In the genomic region with DNA sequence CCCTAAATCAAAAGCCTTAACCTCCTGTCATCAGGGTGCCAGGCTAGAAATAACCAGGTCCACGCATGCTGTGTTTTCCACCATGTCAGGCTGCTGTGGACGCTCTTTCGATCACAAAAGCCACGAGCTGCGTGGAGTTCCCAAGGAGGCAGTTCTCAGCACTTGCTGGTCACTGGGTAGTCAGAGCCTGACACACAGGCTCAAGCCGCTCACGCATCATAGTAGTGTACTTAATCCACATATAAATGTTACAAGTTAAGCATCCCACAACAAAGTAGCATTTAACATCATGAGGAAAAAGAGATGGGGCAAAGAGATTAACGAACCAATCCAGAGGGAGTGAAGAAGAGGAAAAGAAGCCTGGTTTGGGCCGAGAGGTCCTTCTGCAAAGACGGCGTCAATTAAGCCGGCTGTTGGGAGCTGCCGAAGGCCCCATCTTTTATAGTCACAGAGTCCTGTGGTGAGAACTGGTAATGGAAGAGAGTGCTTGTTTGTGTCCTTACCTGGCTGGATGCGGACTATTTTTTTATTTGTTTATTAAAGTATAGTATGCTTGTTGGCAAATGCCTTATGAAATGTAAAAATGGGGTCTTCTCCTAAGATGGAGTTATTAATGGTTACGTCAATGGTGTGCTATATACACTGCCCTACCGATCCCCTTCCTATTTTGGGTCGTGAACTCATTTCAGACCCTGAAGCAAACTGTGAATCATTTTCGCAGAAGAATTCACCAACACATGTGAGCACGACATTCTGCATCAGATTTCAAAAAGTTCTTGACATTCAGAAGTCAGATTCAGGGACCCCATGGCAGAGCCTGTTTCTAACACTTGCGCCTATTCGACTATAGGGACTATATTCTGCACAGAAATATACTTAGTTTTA, we compare ENCODE assay signal across 8 cellular contexts. TPM values are rescaled to one million over a fixed set of nuclear protein-coding genes. Genes with fewer than 3 reads are reported as not detected.
A peak's percentile ranks its signal among the peaks of the same experiment; 100 is the strongest.
DNase-seq lines count a peak whose midpoint lies in the region; ATAC-seq and TF ChIP-seq lines count a peak whose summit lies in the region.

No MANE protein-coding gene starts in this region.

- peaks cover 0 to 15% (median 0%) of the 10 kb centered on the region in 4 donors for H3K36me3 ChIP-seq in esophagus muscularis mucosa
- peaks cover 5% of the 10 kb centered on the region for H3K36me3 ChIP-seq in neuron (ENCODE audit: insufficient read depth, low read length)

- H3K4me1 Mint-ChIP-seq in Calu3 (ENCODE audit: low read depth, unreplicated experiment): peaks cover 19% of the 10 kb centered on the region

- CTCF ChIA-PET in Calu3 (lab: Charles Lee): interaction anchor here (0.6 to 1.0 kb wide), 6 partner anchors 62 to 1427 kb away, joined by 3 to 5 read pairs (median 4); no protein-coding TSS in a partner anchor

- H3K27me3 ChIP-seq in esophagus muscularis mucosa (no peaks in the 10 kb centered on the region), neuron (ENCODE audit: insufficient read depth, low read length) (no peaks in the 10 kb centered on the region)

- ATAC-seq in GM19324 (IDR thresholded peaks at IDR 0.05; ENCODE audit: low FRiP score, unreplicated experiment) (peak; percentile 6), HG03460 (IDR thresholded peaks at IDR 0.05; ENCODE audit: unreplicated experiment) (peak; percentile 12)

- TF ChIP-seq EP300 in esophagus muscularis mucosa (IDR thresholded peaks at IDR 0.05): no peak

- peak overlapping the region; percentile 50 for H2AFZ ChIP-seq in neuron (ENCODE audit: low read depth, low read length)

- H3K9me3 Mint-ChIP-seq in Calu3 (ENCODE audit: low read depth, unreplicated experiment): no peaks in the 10 kb centered on the region

- H3K36me3 Mint-ChIP-seq in Calu3 (ENCODE audit: insufficient read depth, unreplicated experiment): peaks cover 29% of the 10 kb centered on the region

- peak overlapping the region; percentile 97 for H3K27ac ChIP-seq in VCaP
- peak overlapping the region; percentile 96 to 100 (median 98) for H3K27ac ChIP-seq in esophagus muscularis mucosa (replicated peaks in 1 of 4)

- no peaks in the 10 kb centered on the region for H3K27me3 Mint-ChIP-seq in Calu3 (ENCODE audit: unreplicated experiment)

- peak overlapping the region; percentile 79 to 99 (median 88) for H3K4me3 ChIP-seq in esophagus muscularis mucosa
- H3K4me3 ChIP-seq in neuron (ENCODE audit: low read length): peak overlapping the region; percentile 88

- H3K27ac Mint-ChIP-seq in Calu3 (ENCODE audit: unreplicated experiment): peak overlapping the region; percentile 37

- intact Hi-C loops in Calu3 (cut with micrococcal nuclease; ENCODE audit: unreplicated experiment): loop anchor here (5.0 kb wide), 1 partner anchor 383 kb away; no protein-coding TSS in a partner anchor
- intact Hi-C loops in esophagus muscularis mucosa (cut with DNase I): loop anchor here (5.0 to 10.0 kb wide), 5 partner anchors 82 to 388 kb away; partner anchors contain the start of genes ACSL1, CENPU and IRF2

- no peak for TF ChIP-seq CTCF in Calu3 (IDR thresholded peaks at IDR 0.05; ENCODE audit: unreplicated experiment)
- TF ChIP-seq CTCF in VCaP (conservative IDR thresholded peaks at IDR 0.05): no peak
- TF ChIP-seq CTCF in esophagus muscularis mucosa (IDR thresholded peaks at IDR 0.05): no peak

- no peak for DNase-seq in Calu3
- no peak for DNase-seq in esophagus muscularis mucosa (ENCODE audit: extremely low spot score)
- DNase-seq in GM19238 (ENCODE audit: insufficient read length, low spot score): no peak
- DNase-seq in NK-92 treated with Interleukin-12 subunit alpha and Interleukin-12 subunit beta, amount 100 ng/mL, for 24 hours (lab: John Stamatoyannopoulos, UW): no peak

- H3K9me3 ChIP-seq in esophagus muscularis mucosa (no peaks in the 10 kb centered on the region), neuron (ENCODE audit: low read length) (no peaks in the 10 kb centered on the region)

- peak overlapping the region; percentile 73 for H3K4me3 Mint-ChIP-seq in Calu3 (ENCODE audit: low read depth, unreplicated experiment)

- H3K4me1 ChIP-seq in esophagus muscularis mucosa (peaks cover 35 to 48% (median 45%) of the 10 kb centered on the region in 4 donors), neuron (ENCODE audit: insufficient read depth, low read length) (peaks cover 26% of the 10 kb centered on the region)

- BruUV-seq in Calu3 (replicated peaks; lab: Mats Ljungman, UMichigan): TSS peak; percentile 95

- 37% methylated on average over 17 of the region's 21 CpGs for WGBS in esophagus muscularis mucosa

- TF ChIP-seq POLR2A in esophagus muscularis mucosa (IDR thresholded peaks at IDR 0.05; ENCODE audit: low read depth): no peak

RNA-seq across cellular contexts. Expression of gene PRIMPOL, which starts 0.7 kb away (rescaled TPM):
- total RNA-seq in Calu3 (2022) (12.7 and 16.0 TPM in 2 replicates), esophagus muscularis mucosa (10 to 100 TPM; 13.4 to 22.8 (median 16.6) TPM)

RNA-seq across cellular contexts. Expression of gene CASP3, which starts 1.0 kb away (rescaled TPM):
- total RNA-seq in Calu3 (2022) (21.8 and 22.2 TPM in 2 replicates), esophagus muscularis mucosa (10 to 100 TPM; 11.3 to 18.6 (median 15.9) TPM)
